8 cellular contexts compared by ENCODE assay signal in genomic region chr1:212488436-212489283, GRCh38. TPM values are rescaled to one million over a fixed set of nuclear protein-coding genes. Genes with fewer than 3 reads are reported as not detected.
DNase-seq lines count a peak whose midpoint lies in the region; ATAC-seq, FAIRE-seq and TF ChIP-seq lines count a peak whose summit lies in the region.

No MANE protein-coding gene starts in this region.

- H3K27me3 ChIP-seq in H7 (ENCODE audit: control insufficient read depth, insufficient read depth, low read length): no peaks in the 10 kb centered on the region

- TF ChIP-seq POLR2A in erythroblast (IDR thresholded peaks at IDR 0.05; ENCODE audit: low read length): no peak

- no peaks in the 10 kb centered on the region for H3K36me3 ChIP-seq in H7 (replicated peaks; ENCODE audit: control insufficient read depth, insufficient read depth, low read length)

- no peak overlapping the region for H3K4me3 ChIP-seq in H7 (ENCODE audit: insufficient read depth, low read depth, low read length)

- peak; percentile 68 for ATAC-seq in HG02981 (IDR thresholded peaks at IDR 0.05; ENCODE audit: unreplicated experiment)
- peak; percentile 81 for ATAC-seq in omental fat pad (ENCODE audit: low FRiP score)

- FAIRE-seq in GM18507 (lab: Jason Lieb, UNC): peak; percentile 77

- DNase-seq in AG20443 (ENCODE audit: low spot score) (peak; percentile 57), GM18507 (ENCODE audit: extremely low spot score, insufficient read length, low read depth) (no peak), RPMI7951 (ENCODE audit: low read depth) (peak; percentile 57), erythroblast (lab: John Stamatoyannopoulos, UW) (peak; percentile 39 to 84), omental fat pad (ENCODE audit: low spot score) (no peak), GDM1 (lab: John Stamatoyannopoulos, UW) (no peak), H7 (no peak)

- no peak for TF ChIP-seq CTCF in omental fat pad (IDR thresholded peaks at IDR 0.05)

RNA-seq across cellular contexts. Expression of gene NENF, which starts 55.9 kb away (rescaled TPM):
- 52.7 and 54.1 TPM in 2 replicates for total RNA-seq in RPMI7951 (2014; rRNA removed; shearing (Covaris generic))
- 10 to 100 TPM; 47.4 to 53.8 (median 52.1) TPM for total RNA-seq in omental fat pad
- total RNA-seq in H7 (2014; rRNA removed; shearing (Covaris generic)): 21.9 and 39.8 TPM in 2 replicates

Comparison
In these comparisons a context has a peak if more than half of its experiments do, and no peak if none do; other contexts are left out.
1. DNase-seq: peak in AG20443 (single experiment), RPMI7951 (single experiment) and erythroblast (2 of 2); none in GM18507 (single experiment), omental fat pad (single experiment), GDM1 (single experiment) and H7 (single experiment).